ENCODE assay signal across 1 cellular context in genomic region chr14:24114536-24115450, GRCh38.
TF ChIP-seq lines count a peak whose summit lies in the region.

TSS of gene DCAF11 (plus strand) at chr14:24114777. CDS start at chr14:24115595, 818 bp downstream.
TSS of gene NRL (minus strand) at chr14:24114949. CDS start at chr14:24082848, 32,101 bp downstream.

TF ChIP-seq in HepG2, 621 proteins besides CTCF, POLR2A, EP300 and RAD21 (continued from another document and continues in another):
- no peak for TF ChIP-seq AKNA (CRISPR knock-in tag; IDR thresholded peaks at IDR 0.05; ENCODE audit: borderline replicate concordance)
- peak; percentile 97 for TF ChIP-seq ZFP90 (CRISPR knock-in tag; IDR thresholded peaks at IDR 0.05; ENCODE audit: borderline replicate concordance)
- TF ChIP-seq WIZ (CRISPR knock-in tag; IDR thresholded peaks at IDR 0.05): peak; percentile 93; the same call in 1 of the 2 replicates
- 0 out of 2 replicates have a peak, but pooled peaks have one; percentile 68 for TF ChIP-seq IRX3 (CRISPR knock-in tag; IDR thresholded peaks at IDR 0.05; ENCODE audit: borderline replicate concordance, low read depth)
- TF ChIP-seq TCF7 (IDR thresholded peaks at IDR 0.05; ENCODE audit: low read depth): no peak
- peak; percentile 96 for TF ChIP-seq RELA (CRISPR knock-in tag; IDR thresholded peaks at IDR 0.05)
- TF ChIP-seq NFE2L1 (CRISPR knock-in tag; IDR thresholded peaks at IDR 0.05; ENCODE audit: borderline replicate concordance): 0 out of 2 replicates have a peak, but pooled peaks have one; percentile 47
- TF ChIP-seq, protein P1, sequence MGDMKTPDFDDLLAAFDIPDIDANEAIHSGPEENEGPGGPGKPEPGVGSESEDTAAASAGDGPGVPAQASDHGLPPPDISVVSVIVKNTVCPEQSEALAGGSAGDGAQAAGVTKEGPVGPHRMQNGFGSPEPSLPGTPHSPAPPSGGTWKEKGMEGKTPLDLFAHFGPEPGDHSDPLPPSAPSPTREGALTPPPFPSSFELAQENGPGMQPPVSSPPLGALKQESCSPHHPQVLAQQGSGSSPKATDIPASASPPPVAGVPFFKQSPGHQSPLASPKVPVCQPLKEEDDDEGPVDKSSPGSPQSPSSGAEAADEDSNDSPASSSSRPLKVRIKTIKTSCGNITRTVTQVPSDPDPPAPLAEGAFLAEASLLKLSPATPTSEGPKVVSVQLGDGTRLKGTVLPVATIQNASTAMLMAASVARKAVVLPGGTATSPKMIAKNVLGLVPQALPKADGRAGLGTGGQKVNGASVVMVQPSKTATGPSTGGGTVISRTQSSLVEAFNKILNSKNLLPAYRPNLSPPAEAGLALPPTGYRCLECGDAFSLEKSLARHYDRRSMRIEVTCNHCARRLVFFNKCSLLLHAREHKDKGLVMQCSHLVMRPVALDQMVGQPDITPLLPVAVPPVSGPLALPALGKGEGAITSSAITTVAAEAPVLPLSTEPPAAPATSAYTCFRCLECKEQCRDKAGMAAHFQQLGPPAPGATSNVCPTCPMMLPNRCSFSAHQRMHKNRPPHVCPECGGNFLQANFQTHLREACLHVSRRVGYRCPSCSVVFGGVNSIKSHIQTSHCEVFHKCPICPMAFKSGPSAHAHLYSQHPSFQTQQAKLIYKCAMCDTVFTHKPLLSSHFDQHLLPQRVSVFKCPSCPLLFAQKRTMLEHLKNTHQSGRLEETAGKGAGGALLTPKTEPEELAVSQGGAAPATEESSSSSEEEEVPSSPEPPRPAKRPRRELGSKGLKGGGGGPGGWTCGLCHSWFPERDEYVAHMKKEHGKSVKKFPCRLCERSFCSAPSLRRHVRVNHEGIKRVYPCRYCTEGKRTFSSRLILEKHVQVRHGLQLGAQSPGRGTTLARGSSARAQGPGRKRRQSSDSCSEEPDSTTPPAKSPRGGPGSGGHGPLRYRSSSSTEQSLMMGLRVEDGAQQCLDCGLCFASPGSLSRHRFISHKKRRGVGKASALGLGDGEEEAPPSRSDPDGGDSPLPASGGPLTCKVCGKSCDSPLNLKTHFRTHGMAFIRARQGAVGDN (CRISPR knock-in tag; IDR thresholded peaks at IDR 0.05): peak; percentile 92
- TF ChIP-seq CBX5 (CRISPR knock-in tag; IDR thresholded peaks at IDR 0.05; ENCODE audit: borderline replicate concordance): peak; percentile 98
- peak; percentile 77; the same call in 1 of the 2 replicates for TF ChIP-seq NCOA2 (CRISPR knock-in tag; IDR thresholded peaks at IDR 0.05)
- peak; percentile 98 for TF ChIP-seq ZNF350 (CRISPR knock-in tag; IDR thresholded peaks at IDR 0.05; ENCODE audit: borderline replicate concordance, low read depth)
- no peak for TF ChIP-seq REL (CRISPR knock-in tag; conservative IDR thresholded peaks at IDR 0.05)
- TF ChIP-seq ZNF589 (CRISPR knock-in tag; conservative IDR thresholded peaks at IDR 0.05): no peak
- peak; percentile 85 for TF ChIP-seq RXRB (CRISPR knock-in tag; IDR thresholded peaks at IDR 0.05; ENCODE audit: borderline replicate concordance)
- TF ChIP-seq, protein P2, sequence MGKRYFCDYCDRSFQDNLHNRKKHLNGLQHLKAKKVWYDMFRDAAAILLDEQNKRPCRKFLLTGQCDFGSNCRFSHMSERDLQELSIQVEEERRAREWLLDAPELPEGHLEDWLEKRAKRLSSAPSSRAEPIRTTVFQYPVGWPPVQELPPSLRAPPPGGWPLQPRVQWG (CRISPR knock-in tag; IDR thresholded peaks at IDR 0.05; ENCODE audit: borderline replicate concordance, low read depth): no peak
- TF ChIP-seq STAG1 (CRISPR knock-in tag; IDR thresholded peaks at IDR 0.05): peak; percentile 40
- no peak; the same call in none of the 2 replicates for TF ChIP-seq ZNF3 (CRISPR knock-in tag; IDR thresholded peaks at IDR 0.05)
- TF ChIP-seq, protein P3, sequence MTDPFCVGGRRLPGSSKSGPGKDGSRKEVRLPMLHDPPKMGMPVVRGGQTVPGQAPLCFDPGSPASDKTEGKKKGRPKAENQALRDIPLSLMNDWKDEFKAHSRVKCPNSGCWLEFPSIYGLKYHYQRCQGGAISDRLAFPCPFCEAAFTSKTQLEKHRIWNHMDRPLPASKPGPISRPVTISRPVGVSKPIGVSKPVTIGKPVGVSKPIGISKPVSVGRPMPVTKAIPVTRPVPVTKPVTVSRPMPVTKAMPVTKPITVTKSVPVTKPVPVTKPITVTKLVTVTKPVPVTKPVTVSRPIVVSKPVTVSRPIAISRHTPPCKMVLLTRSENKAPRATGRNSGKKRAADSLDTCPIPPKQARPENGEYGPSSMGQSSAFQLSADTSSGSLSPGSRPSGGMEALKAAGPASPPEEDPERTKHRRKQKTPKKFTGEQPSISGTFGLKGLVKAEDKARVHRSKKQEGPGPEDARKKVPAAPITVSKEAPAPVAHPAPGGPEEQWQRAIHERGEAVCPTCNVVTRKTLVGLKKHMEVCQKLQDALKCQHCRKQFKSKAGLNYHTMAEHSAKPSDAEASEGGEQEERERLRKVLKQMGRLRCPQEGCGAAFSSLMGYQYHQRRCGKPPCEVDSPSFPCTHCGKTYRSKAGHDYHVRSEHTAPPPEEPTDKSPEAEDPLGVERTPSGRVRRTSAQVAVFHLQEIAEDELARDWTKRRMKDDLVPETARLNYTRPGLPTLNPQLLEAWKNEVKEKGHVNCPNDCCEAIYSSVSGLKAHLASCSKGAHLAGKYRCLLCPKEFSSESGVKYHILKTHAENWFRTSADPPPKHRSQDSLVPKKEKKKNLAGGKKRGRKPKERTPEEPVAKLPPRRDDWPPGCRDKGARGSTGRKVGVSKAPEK (CRISPR knock-in tag; IDR thresholded peaks at IDR 0.05; ENCODE audit: borderline replicate concordance): peak; percentile 96; the same call in 1 of the 2 replicates
- peak; percentile 83 for TF ChIP-seq ATF3 (CRISPR knock-in tag; IDR thresholded peaks at IDR 0.05)
- TF ChIP-seq ZNF546 (CRISPR knock-in tag; conservative IDR thresholded peaks at IDR 0.05): peak; percentile 94
- peak; percentile 95 for TF ChIP-seq ZSCAN9 (CRISPR knock-in tag; IDR thresholded peaks at IDR 0.05; ENCODE audit: borderline replicate concordance)
- TF ChIP-seq RNF219 (CRISPR knock-in tag; IDR thresholded peaks at IDR 0.05): no peak
- TF ChIP-seq ZNF547 (CRISPR knock-in tag; IDR thresholded peaks at IDR 0.05): peak; percentile 98
- 0 out of 2 replicates have a peak, but pooled peaks have one; percentile 61 for TF ChIP-seq ZNF569 (CRISPR knock-in tag; IDR thresholded peaks at IDR 0.05; ENCODE audit: borderline replicate concordance)
- peak; percentile 97 for TF ChIP-seq NKX3-1 (CRISPR knock-in tag; IDR thresholded peaks at IDR 0.05)
- TF ChIP-seq HOXD1 (CRISPR knock-in tag; IDR thresholded peaks at IDR 0.05): peak; percentile 100
- TF ChIP-seq, protein P4, sequence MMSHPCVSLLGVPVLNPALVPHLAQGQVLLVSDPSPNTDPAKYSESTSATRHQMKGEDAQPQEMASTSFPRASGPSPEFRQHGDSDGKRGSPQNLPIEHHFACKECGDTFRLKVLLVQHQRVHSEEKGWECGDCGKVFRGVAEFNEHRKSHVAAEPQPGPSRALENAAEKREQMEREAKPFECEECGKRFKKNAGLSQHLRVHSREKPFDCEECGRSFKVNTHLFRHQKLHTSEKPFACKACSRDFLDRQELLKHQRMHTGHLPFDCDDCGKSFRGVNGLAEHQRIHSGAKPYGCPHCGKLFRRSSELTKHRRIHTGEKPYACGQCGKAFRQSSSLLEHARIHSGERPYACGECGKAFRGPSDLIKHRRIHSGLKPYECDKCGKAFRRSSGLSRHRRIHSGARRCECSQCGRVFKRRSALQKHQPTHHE (CRISPR knock-in tag; IDR thresholded peaks at IDR 0.05; ENCODE audit: borderline replicate concordance): peak; percentile 95
- TF ChIP-seq, protein P5, sequence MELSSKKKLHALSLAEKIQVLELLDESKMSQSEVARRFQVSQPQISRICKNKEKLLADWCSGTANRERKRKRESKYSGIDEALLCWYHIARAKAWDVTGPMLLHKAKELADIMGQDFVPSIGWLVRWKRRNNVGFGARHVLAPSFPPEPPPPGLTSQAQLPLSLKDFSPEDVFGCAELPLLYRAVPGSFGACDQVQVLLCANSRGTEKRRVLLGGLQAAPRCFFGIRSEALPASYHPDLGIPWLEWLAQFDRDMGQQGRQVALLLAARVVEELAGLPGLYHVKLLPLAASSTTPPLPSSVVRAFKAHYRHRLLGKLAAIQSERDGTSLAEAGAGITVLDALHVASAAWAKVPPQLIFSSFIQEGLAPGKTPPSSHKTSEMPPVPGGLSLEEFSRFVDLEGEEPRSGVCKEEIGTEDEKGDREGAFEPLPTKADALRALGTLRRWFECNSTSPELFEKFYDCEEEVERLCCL (CRISPR knock-in tag; IDR thresholded peaks at IDR 0.05; ENCODE audit: borderline replicate concordance): peak; percentile 94
- TF ChIP-seq ZNF878 (CRISPR knock-in tag; IDR thresholded peaks at IDR 0.05): no peak
- TF ChIP-seq, protein P6, sequence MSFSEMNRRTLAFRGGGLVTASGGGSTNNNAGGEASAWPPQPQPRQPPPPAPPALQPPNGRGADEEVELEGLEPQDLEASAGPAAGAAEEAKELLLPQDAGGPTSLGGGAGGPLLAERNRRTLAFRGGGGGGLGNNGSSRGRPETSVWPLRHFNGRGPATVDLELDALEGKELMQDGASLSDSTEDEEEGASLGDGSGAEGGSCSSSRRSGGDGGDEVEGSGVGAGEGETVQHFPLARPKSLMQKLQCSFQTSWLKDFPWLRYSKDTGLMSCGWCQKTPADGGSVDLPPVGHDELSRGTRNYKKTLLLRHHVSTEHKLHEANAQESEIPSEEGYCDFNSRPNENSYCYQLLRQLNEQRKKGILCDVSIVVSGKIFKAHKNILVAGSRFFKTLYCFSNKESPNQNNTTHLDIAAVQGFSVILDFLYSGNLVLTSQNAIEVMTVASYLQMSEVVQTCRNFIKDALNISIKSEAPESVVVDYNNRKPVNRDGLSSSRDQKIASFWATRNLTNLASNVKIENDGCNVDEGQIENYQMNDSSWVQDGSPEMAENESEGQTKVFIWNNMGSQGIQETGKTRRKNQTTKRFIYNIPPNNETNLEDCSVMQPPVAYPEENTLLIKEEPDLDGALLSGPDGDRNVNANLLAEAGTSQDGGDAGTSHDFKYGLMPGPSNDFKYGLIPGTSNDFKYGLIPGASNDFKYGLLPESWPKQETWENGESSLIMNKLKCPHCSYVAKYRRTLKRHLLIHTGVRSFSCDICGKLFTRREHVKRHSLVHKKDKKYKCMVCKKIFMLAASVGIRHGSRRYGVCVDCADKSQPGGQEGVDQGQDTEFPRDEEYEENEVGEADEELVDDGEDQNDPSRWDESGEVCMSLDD (CRISPR knock-in tag; IDR thresholded peaks at IDR 0.05; ENCODE audit: borderline replicate concordance): peak; percentile 35; the same call in 1 of the 2 replicates
- TF ChIP-seq ZNF773 (CRISPR knock-in tag; IDR thresholded peaks at IDR 0.05; ENCODE audit: borderline replicate concordance): 0 out of 2 replicates have a peak, but pooled peaks have one; percentile 93
- peak; percentile 98 for TF ChIP-seq HDAC2 (CRISPR knock-in tag; IDR thresholded peaks at IDR 0.05)
- no peak for TF ChIP-seq ZNF383 (CRISPR knock-in tag; IDR thresholded peaks at IDR 0.05; ENCODE audit: borderline replicate concordance)
- TF ChIP-seq MEIS1 (CRISPR knock-in tag; IDR thresholded peaks at IDR 0.05; ENCODE audit: borderline replicate concordance): peak; percentile 99
- TF ChIP-seq ZNF703 (CRISPR knock-in tag; IDR thresholded peaks at IDR 0.05; ENCODE audit: borderline replicate concordance): no peak
- TF ChIP-seq TRIM24 (CRISPR knock-in tag; IDR thresholded peaks at IDR 0.05): no peak
- TF ChIP-seq ZNF430 (CRISPR knock-in tag; IDR thresholded peaks at IDR 0.05): peak; percentile 98
- no peak for TF ChIP-seq ZNF251 (CRISPR knock-in tag; IDR thresholded peaks at IDR 0.05)
